In the genomic region with DNA sequence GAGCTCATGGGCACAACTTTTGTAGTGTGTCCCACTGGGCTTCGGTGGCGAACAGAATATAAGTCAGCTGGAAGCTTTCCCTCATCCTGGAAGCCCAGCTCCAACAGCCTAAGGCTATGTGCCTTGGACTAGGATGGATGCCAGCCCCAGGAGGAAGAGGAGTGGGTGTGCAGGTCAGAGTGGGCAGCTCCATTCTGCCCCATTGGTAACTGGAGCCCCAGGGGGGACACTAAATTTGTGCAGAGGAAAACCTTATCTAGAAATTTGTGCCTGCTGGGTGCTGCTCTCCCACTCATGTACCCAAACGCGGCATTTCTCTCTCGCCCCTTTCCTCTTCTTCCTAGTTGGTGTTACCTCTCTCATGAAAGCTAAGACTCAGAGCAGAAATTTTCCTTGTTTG, we compare ENCODE assay signal across 14 cellular contexts.
DNase-seq lines count a peak whose midpoint lies in the region; ATAC-seq, FAIRE-seq and TF ChIP-seq lines count a peak whose summit lies in the region.
"Had no signal": no experiment of that assay in that cellular context is flagged by ENCODE, and none has a peak within 500 bp of the region (broad histone marks: within the 10 kb centered on the region; RNA-seq: fewer than 3 reads in every experiment).

No MANE protein-coding gene starts in this region.

- no peak overlapping the region for H4K91ac ChIP-seq in neuronal stem cell (ENCODE audit: low read depth, low read length, poor library complexity)

- H4K20me1 ChIP-seq in GM23248 (ENCODE audit: insufficient read depth): no peaks in the 10 kb centered on the region
- H4K20me1 ChIP-seq: BLaER1 had no signal

- H3K4me1 ChIP-seq in GM23248 (ENCODE audit: insufficient read depth): peaks cover 16% of the 10 kb centered on the region
- no peaks in the 10 kb centered on the region for H3K4me1 ChIP-seq in neuronal stem cell (ENCODE audit: control insufficient read depth in 2 of 2, insufficient read depth in 1 of 2, low read depth in 1 of 2, low read length in 2 of 2)
- H3K4me1 ChIP-seq in kidney (ENCODE audit: control insufficient read depth in 1 of 2, insufficient read depth in 1 of 2, low read depth in 1 of 2, low read length in 2 of 2): no peaks in the 10 kb centered on the region
- H3K4me1 ChIP-seq: BLaER1 had no signal

- no peaks in the 10 kb centered on the region; the same call in 1 of the 2 replicates for H3K9me2 ChIP-seq in GM23248 (ENCODE audit: insufficient read depth)

- no peak overlapping the region for H3K4me3 ChIP-seq in GM23248
- H3K4me3 ChIP-seq in neuronal stem cell (ENCODE audit: low read length in 2 of 2): no peak overlapping the region
- no peak overlapping the region for H3K4me3 ChIP-seq in kidney (ENCODE audit: low read length in 2 of 2)
- H3K4me3 ChIP-seq: BLaER1 had no signal

- no peaks in the 10 kb centered on the region for H3K27me3 ChIP-seq in GM23248 (replicated peaks; ENCODE audit: insufficient read depth)
- no peaks in the 10 kb centered on the region for H3K27me3 ChIP-seq in neuronal stem cell (ENCODE audit: control insufficient read depth in 3 of 3, insufficient read depth in 3 of 3, low read depth in 1 of 3, low read length in 3 of 3)
- H3K27me3 ChIP-seq: BLaER1 had no signal

- in situ Hi-C loops in GM23248 (cut with MboI): no loop called here

- H3K36me3 ChIP-seq in GM23248 (ENCODE audit: low read depth) (no peaks in the 10 kb centered on the region), neuronal stem cell (replicated peaks in 1 of 2; ENCODE audit: control insufficient read depth in 2 of 2, insufficient read depth in 2 of 2, low read length in 2 of 2) (no peaks in the 10 kb centered on the region), kidney (ENCODE audit: control insufficient read depth in 1 of 2, insufficient read depth in 2 of 2, low read length in 2 of 2) (no peaks in the 10 kb centered on the region)
- H3K36me3 ChIP-seq: BLaER1 had no signal

- H3K9ac ChIP-seq in GM23248: no peak overlapping the region
- H3K9ac ChIP-seq in neuronal stem cell (ENCODE audit: low read depth, low read length, poor library complexity): no peak overlapping the region
- H3K9ac ChIP-seq in kidney (ENCODE audit: low read length in 2 of 2): no peak overlapping the region
- H3K9ac ChIP-seq: BLaER1 had no signal

- H4K8ac ChIP-seq in neuronal stem cell (ENCODE audit: low read depth, low read length): no peak overlapping the region

- H3K9me3 ChIP-seq in GM23248 (ENCODE audit: low read depth) (no peaks in the 10 kb centered on the region), neuronal stem cell (replicated peaks in 1 of 2; ENCODE audit: control insufficient read depth in 2 of 2, insufficient read depth in 1 of 2, low read depth in 1 of 2, low read length in 2 of 2) (no peaks in the 10 kb centered on the region), kidney (ENCODE audit: control insufficient read depth in 1 of 2, low read length in 2 of 2) (no peaks in the 10 kb centered on the region)
- H3K9me3 ChIP-seq: BLaER1 had no signal

- peak overlapping the region; percentile 81 for H3K4me2 ChIP-seq in GM23248 (ENCODE audit: unreplicated experiment)
- no peak overlapping the region for H3K4me2 ChIP-seq in neuronal stem cell (ENCODE audit: insufficient read depth, low read length, poor library complexity, severe bottlenecking)
- H3K4me2 ChIP-seq: BLaER1 had no signal

- H3K27ac ChIP-seq in GM23248 (no peak overlapping the region), caudate nucleus (ENCODE audit: low read depth, low read length) (peak overlapping the region; percentile 81), neuronal stem cell (replicated peaks; ENCODE audit: low read length) (no peak overlapping the region), kidney (ENCODE audit: low read depth in 2 of 2, low read length in 2 of 2) (no peak overlapping the region)
- H3K27ac ChIP-seq: BLaER1 had no signal

- FAIRE-seq in kidney (lab: Jason Lieb, UNC): no peak
- FAIRE-seq: A204.1, HepG2, HTR-8/SVneo had no signal

- DNase-seq in GM23248 (no peak), RPMI7951 (ENCODE audit: low read depth) (peak; percentile 10), caudate nucleus (lab: John Stamatoyannopoulos, UW) (no peak), neuronal stem cell (ENCODE audit: low spot score) (no peak), epidermal melanocyte (ENCODE audit: insufficient read length, low spot score) (no peak), kidney (no peak)
- DNase-seq: DMS53, GF-D8, HCEC 1CT had no signal

- H2BK15ac ChIP-seq in neuronal stem cell (ENCODE audit: low read length): no peak overlapping the region

- no peak overlapping the region for H2BK5ac ChIP-seq in neuronal stem cell (ENCODE audit: low read length)

- WGBS in GM23248 (ENCODE audit: low coverage in 1 of 2, low lambda C conversion rate in 2 of 2, missing lambda C conversion rate in 2 of 2), 2 experiments: 98% methylated on average over 5 of the region's 5 CpGs
- WGBS in neuronal stem cell (ENCODE audit: extremely low coverage in 2 of 2, insufficient read length in 2 of 2, insufficient replicate concordance in 1 of 2), 2 donors: no CpG with 5 or more reads among the region's 5 CpGs

- no peak for ATAC-seq in GM21423 (IDR thresholded peaks at IDR 0.05; ENCODE audit: unreplicated experiment)
- ATAC-seq: HepG2 had no signal

- H2BK12ac ChIP-seq in neuronal stem cell (ENCODE audit: low read length): no peak overlapping the region

- no peak overlapping the region for H3K14ac ChIP-seq in neuronal stem cell (ENCODE audit: low read length)

- H3K79me2 ChIP-seq in GM23248 (ENCODE audit: insufficient read depth): no peaks in the 10 kb centered on the region

- no peak overlapping the region for H3K23ac ChIP-seq in neuronal stem cell (ENCODE audit: low read depth, low read length, poor library complexity)

- no peak overlapping the region for H2AFZ ChIP-seq in GM23248
- no peak overlapping the region for H2AFZ ChIP-seq in neuronal stem cell (ENCODE audit: low read length)

- peaks cover 19% of the 10 kb centered on the region for H3F3A ChIP-seq in GM23248 (ENCODE audit: insufficient read depth)

- H3K79me1 ChIP-seq in neuronal stem cell (ENCODE audit: low read depth, low read length): no peaks in the 10 kb centered on the region

- no peak overlapping the region for H2AK5ac ChIP-seq in neuronal stem cell (ENCODE audit: low read depth, low read length)

- H3K4ac ChIP-seq in neuronal stem cell (ENCODE audit: low read length): no peak overlapping the region

- peak overlapping the region; percentile 40 for H3K18ac ChIP-seq in neuronal stem cell (ENCODE audit: low read length)

- TF ChIP-seq CTCF in kidney (IDR thresholded peaks at IDR 0.05; ENCODE audit: borderline replicate concordance, extremely low read depth, insufficient read depth): no peak

- intact Hi-C loops in kidney (cut with DNase I): no loop called here

- H2BK120ac ChIP-seq in neuronal stem cell (ENCODE audit: low read depth, low read length): no peak overlapping the region
